ENCODE assay signal across 22 cellular contexts in genomic region chr5:59489551-59489950, GRCh38.
"Had no signal": no experiment of that assay in that cellular context is flagged by ENCODE, and none has a peak within 500 bp of the region (broad histone marks: within the 10 kb centered on the region; RNA-seq: fewer than 3 reads in every experiment).

No MANE protein-coding gene starts in this region.

- H3K4me3 ChIP-seq: hepatocyte, lower lobe of right lung, prostate gland, skin epidermis, vagina had no signal

- H3K4me2 ChIP-seq: hepatocyte had no signal

- DNase-seq: activated CD4-positive, CD25-positive, alpha-beta regulatory T cell treated with anti-CD3 and anti-CD28 coated beads, Interleukin-2, amount 50 U/mL, for 72 hours; activated effector memory CD4-positive, alpha-beta T cell treated with anti-CD3 and anti-CD28 coated beads, Interleukin-2, amount 50 U/mL, for 16 hours; activated naive CD4-positive, alpha-beta T cell treated with anti-CD3 and anti-CD28 coated beads, Interleukin-2, amount 50 U/mL, for 16 hours; activated T-cell treated with anti-CD3 and anti-CD28 coated beads, Interleukin-2, amount 50 U/mL, for 72 hours; aorta; brain microvascular endothelial cell; effector CD4-positive, alpha-beta T cell; lower lobe of right lung; midbrain; nephron progenitor cell; occipital lobe; right cardiac atrium; stimulated activated CD4-positive, alpha-beta T cell treated with anti-CD3 and anti-CD28 coated beads, Interleukin-4, amount 100 ng/mL, for 1 hour; stimulated activated naive CD8-positive, alpha-beta T cell treated with anti-CD3 and anti-CD28 coated beads, Interleukin-15, amount 100 ng/mL, for 72 hours; T-helper 1 cell; T-helper 9 cell; trophoblast cell had no signal

- H3K36me3 ChIP-seq: brain microvascular endothelial cell, lower lobe of right lung, prostate gland, vagina had no signal

- H3K9me3 ChIP-seq: lower lobe of right lung, prostate gland, vagina had no signal

- H3K27me3 ChIP-seq: brain microvascular endothelial cell, hepatocyte, vagina had no signal

- H3K27ac ChIP-seq: brain microvascular endothelial cell, hepatocyte, lower lobe of right lung, prostate gland, skin epidermis, vagina had no signal

- H2AFZ ChIP-seq: hepatocyte had no signal

- H3K79me2 ChIP-seq: hepatocyte had no signal

- H3K4me1 ChIP-seq: prostate gland, vagina had no signal

- ATAC-seq: activated T-cell treated with anti-CD3 and anti-CD28 coated beads, Interleukin-2, amount 50 U/mL, for 72 hours; esophagus mucosa; lower lobe of right lung; right cardiac atrium; stimulated activated naive CD8-positive, alpha-beta T cell treated with anti-CD3 and anti-CD28 coated beads, Interleukin-15, amount 100 ng/mL, for 72 hours had no signal
